In genomic region chrX:130173190-130173895, GRCh38 we compare ENCODE assay signal across 8 cellular contexts. TPM values are rescaled to one million over a fixed set of nuclear protein-coding genes. Genes with fewer than 3 reads are reported as not detected.
DNase-seq lines count a peak whose midpoint lies in the region; ATAC-seq and TF ChIP-seq lines count a peak whose summit lies in the region.

No MANE protein-coding gene starts in this region.

- no peak for TF ChIP-seq EP300 in suprapubic skin (IDR thresholded peaks at IDR 0.05)

- H2AFZ ChIP-seq in OCI-LY3 (ENCODE audit: low read depth, low read length) = no peak overlapping the region

- in situ Hi-C loops in astrocyte of the spinal cord (cut with HindIII; ENCODE audit: low sequenced_read_pairs) = no loop called here

- 47% methylated on average over 7 of the region's 7 CpGs for WGBS in suprapubic skin

- peak overlapping the region; percentile 80 for H3K4me3 ChIP-seq in GM12864 (ENCODE audit: low read depth, low read length)
- H3K4me3 ChIP-seq in OCI-LY3 (ENCODE audit: low read length) = peak overlapping the region; percentile 95
- H3K4me3 ChIP-seq in astrocyte of the spinal cord (ENCODE audit: low read depth, low read length) = no peak overlapping the region
- H3K4me3 ChIP-seq in left lung = no peak overlapping the region
- H3K4me3 ChIP-seq in suprapubic skin = no peak overlapping the region

- H3K27me3 ChIP-seq in OCI-LY3 (ENCODE audit: low read depth, low read length) (no peaks in the 10 kb centered on the region), left lung (peaks cover 0 to 5% of the 10 kb centered on the region in 2 donors), suprapubic skin (no peaks in the 10 kb centered on the region)

- TF ChIP-seq POLR2A in suprapubic skin (IDR thresholded peaks at IDR 0.05) = no peak

- H3K27ac ChIP-seq in OCI-LY3 (ENCODE audit: low read length) (peak overlapping the region; percentile 99), left lung (peak overlapping the region; percentile 70 to 78), suprapubic skin (peak overlapping the region; percentile 75)

- peaks cover 15% of the 10 kb centered on the region for H4K20me1 ChIP-seq in OCI-LY3 (ENCODE audit: insufficient read depth, low read length)

- peak overlapping the region; percentile 99 for H3K9ac ChIP-seq in OCI-LY3 (ENCODE audit: low read length)

- peaks cover 73% of the 10 kb centered on the region for H3K79me2 ChIP-seq in OCI-LY3 (ENCODE audit: low read length)

- TF ChIP-seq CTCF in GM12864 (IDR thresholded peaks at IDR 0.05; ENCODE audit: low read depth, low read length, missing control alignments) (no peak), OCI-LY3 (IDR thresholded peaks at IDR 0.05; ENCODE audit: low read depth, low read length) (no peak), astrocyte of the spinal cord (IDR thresholded peaks at IDR 0.05; ENCODE audit: low read depth, low read length) (no peak), left lung (IDR thresholded peaks at IDR 0.05) (no peak), suprapubic skin (IDR thresholded peaks at IDR 0.05) (no peak)

- H3K4me1 ChIP-seq in OCI-LY3 (ENCODE audit: low read length) = peaks cover 52% of the 10 kb centered on the region
- H3K4me1 ChIP-seq in left lung = peaks cover 0 to 23% of the 10 kb centered on the region in 2 donors
- peaks cover 32% of the 10 kb centered on the region for H3K4me1 ChIP-seq in suprapubic skin

- H3K9me3 ChIP-seq in OCI-LY3 (ENCODE audit: insufficient read depth, low read length) = no peaks in the 10 kb centered on the region
- H3K9me3 ChIP-seq in left lung = no peaks in the 10 kb centered on the region
- no peaks in the 10 kb centered on the region for H3K9me3 ChIP-seq in suprapubic skin

- intact Hi-C loops in left lung (cut with DNase I) = loop anchor here in 1 of 2 donors (10.0 kb wide), 1 partner anchor 99 kb away; no protein-coding TSS in a partner anchor

- peak; percentile 50 for ATAC-seq in left lung

- H3K36me3 ChIP-seq in OCI-LY3 (replicated peaks; ENCODE audit: low read depth, low read length) = peaks cover 31% of the 10 kb centered on the region
- H3K36me3 ChIP-seq in left lung = no peaks in the 10 kb centered on the region
- no peaks in the 10 kb centered on the region for H3K36me3 ChIP-seq in suprapubic skin

- DNase-seq in GM12864 (ENCODE audit: low read depth) = no peak
- peak; percentile 74 for DNase-seq in HCEC 1CT
- peak; percentile 77 for DNase-seq in astrocyte of the spinal cord (ENCODE audit: low read depth, low spot score)
- DNase-seq in left lung = peak in 1 of 2 donors; percentile 46
- no peak for DNase-seq in suprapubic skin (ENCODE audit: low spot score in 2 of 2)
- no peak for DNase-seq in NCI-H187 treated with DMSO at 0.1 percent for 48 hours (lab: John Stamatoyannopoulos, UW)
- DNase-seq in NCI-H345 (lab: John Stamatoyannopoulos, UW) = no peak

- H3K4me2 ChIP-seq in OCI-LY3 (ENCODE audit: low read length) = peak overlapping the region; percentile 99

RNA-seq across cellular contexts. Expression of gene RAB33A, which starts 1.6 kb away (rescaled TPM):
- total RNA-seq in left lung (1 to 10 TPM in 1 of 2 donors, under 1 TPM in 1; 0.58 to 1.4 TPM), suprapubic skin (not detected)

RNA-seq across cellular contexts. Expression of gene AIFM1, which starts 7.7 kb away (rescaled TPM):
- total RNA-seq in left lung (10 to 100 TPM; 31.2 to 33.1 TPM), suprapubic skin (10 to 100 TPM in 1 of 4 donors, 1 to 10 TPM in 3; 7.6 to 11.9 (median 9.3) TPM)

Comparison
In these comparisons a context has a peak if more than half of its experiments do, and no peak if none do; other contexts are left out.
1. DNase-seq: peak in HCEC 1CT (single experiment) and astrocyte of the spinal cord (single experiment); none in GM12864 (single experiment), suprapubic skin (0 of 2), NCI-H187 treated with DMSO at 0.1 percent for 48 hours (single experiment) and NCI-H345 (single experiment).
2. H3K4me3 ChIP-seq: peak in GM12864 (single experiment) and OCI-LY3 (single experiment); none in astrocyte of the spinal cord (single experiment), left lung (0 of 2) and suprapubic skin (single experiment).
3. Peak in every context shown above with its lines, with median percentiles within 50 percentile points of each other: H3K27ac ChIP-seq.